Comparison of ENCODE assay signal across 17 cellular contexts in the genomic region with DNA sequence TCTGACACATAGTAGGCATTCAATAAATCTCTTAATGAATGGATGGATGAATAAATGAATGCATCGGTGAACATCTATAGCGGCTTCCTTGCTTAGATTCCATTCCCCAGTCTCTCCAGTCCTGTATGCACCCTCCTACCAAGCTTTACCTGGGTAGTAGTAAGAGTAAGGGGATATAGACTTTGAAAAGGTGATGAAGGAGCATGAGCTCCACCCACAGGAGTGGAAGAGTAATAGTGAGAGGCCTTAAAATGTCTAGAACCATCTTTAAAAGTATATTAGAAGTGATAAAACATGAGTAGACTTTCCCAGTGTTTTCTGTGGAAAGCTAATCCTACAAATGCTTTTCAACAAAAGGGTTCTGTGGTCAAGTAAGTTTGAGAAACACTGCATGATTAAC. TPM values are rescaled to one million over a fixed set of nuclear protein-coding genes. Genes with fewer than 3 reads are reported as not detected.
DNase-seq lines count a peak whose midpoint lies in the region; ATAC-seq and TF ChIP-seq lines count a peak whose summit lies in the region.
"Had no signal": no experiment of that assay in that cellular context is flagged by ENCODE, and none has a peak within 500 bp of the region (broad histone marks: within the 10 kb centered on the region; RNA-seq: fewer than 3 reads in every experiment).

No MANE protein-coding gene starts in this region.

- H3K36me3 ChIP-seq in mammary epithelial cell (ENCODE audit: insufficient read depth, low read length) (no peaks in the 10 kb centered on the region), hepatocyte (replicated peaks; ENCODE audit: insufficient read depth, low read depth) (no peaks in the 10 kb centered on the region)
- H3K36me3 ChIP-seq: left lung, right lobe of liver, vagina had no signal

- H3K4me3 ChIP-seq in mammary epithelial cell (replicated peaks in 1 of 3; ENCODE audit: insufficient read depth in 1 of 3, low read depth in 2 of 3, low read length in 3 of 3): no peak overlapping the region
- no peak overlapping the region for H3K4me3 ChIP-seq in hepatocyte
- H3K4me3 ChIP-seq: left lung, right lobe of liver, vagina had no signal

- BruUV-seq in MCF 10A (replicated peaks; lab: Mats Ljungman, UMichigan) (no TSS peak), mammary epithelial cell (replicated peaks; lab: Mats Ljungman, UMichigan) (no TSS peak)

- no peaks in the 10 kb centered on the region for H3K36me3 Mint-ChIP-seq in MCF 10A (ENCODE audit: insufficient read depth, unreplicated experiment)
- no peaks in the 10 kb centered on the region for H3K36me3 Mint-ChIP-seq in type B pancreatic cell

- H2AFZ ChIP-seq in mammary epithelial cell (ENCODE audit: low read depth, low read length) (no peak overlapping the region), hepatocyte (no peak overlapping the region)

- in situ Hi-C loops in mammary epithelial cell (cut with MboI; ENCODE audit: low sequenced_read_pairs in 2 of 2): no loop called here

- CTCF ChIA-PET in MCF 10A (lab: Yijun Ruan, JAX) (interaction anchor here (0.6 to 3.7 kb wide), 13 partner anchors 10 to 323 kb away, joined by 3 to 32 read pairs (median 4); no protein-coding TSS in a partner anchor), mammary epithelial cell (lab: Charles Lee; ENCODE audit: low non-redundant PET) (interaction anchor here (0.6 kb wide), 2 partner anchors 182 to 994 kb away, joined by 3 to 8 read pairs; no protein-coding TSS in a partner anchor), HEK293T (lab: Yijun Ruan, JAX) (interaction anchor here (0.5 to 3.0 kb wide), 22 partner anchors 35 to 798 kb away, joined by 3 to 46 read pairs (median 4); no protein-coding TSS in a partner anchor)

- H3K9ac ChIP-seq in mammary epithelial cell (ENCODE audit: insufficient read depth, low read length): no peak overlapping the region

- H3K9me3 Mint-ChIP-seq in MCF 10A (ENCODE audit: unreplicated experiment): no peaks in the 10 kb centered on the region
- no peaks in the 10 kb centered on the region for H3K9me3 Mint-ChIP-seq in type B pancreatic cell
- H3K9me3 Mint-ChIP-seq: activated T-helper 1 cell treated with anti-CD3 and anti-CD28 coated beads, Interleukin-12 subunit alpha, Interleukin-12 subunit beta, Interleukin-2, Interleukin-4 antibody, amounts not matched to agents 30 ng/mL and 10 ng/mL and 1 ng/mL, durations not matched to agents 14 hours and 24 hours and 36 hours; CD4-positive, alpha-beta T cell had no signal

- H3K9me2 ChIP-seq in hepatocyte (replicated peaks; ENCODE audit: insufficient read depth): no peaks in the 10 kb centered on the region

- H3K27ac Mint-ChIP-seq in MCF 10A (ENCODE audit: low read depth, unreplicated experiment) (no peak overlapping the region), type B pancreatic cell (no peak overlapping the region)
- H3K27ac Mint-ChIP-seq: activated CD8-positive, alpha-beta T cell treated with anti-CD3 and anti-CD28 coated beads, Interleukin-2, amount 10 ng/mL, durations not matched to agents 7 days and 5 days; activated T-helper 1 cell treated with anti-CD3 and anti-CD28 coated beads, Interleukin-12 subunit alpha, Interleukin-12 subunit beta, Interleukin-2, Interleukin-4 antibody, amounts not matched to agents 30 ng/mL and 10 ng/mL and 1 ng/mL, durations not matched to agents 14 hours and 24 hours and 36 hours; CD4-positive, alpha-beta T cell had no signal

- H3K27me3 ChIP-seq in mammary epithelial cell (ENCODE audit: insufficient read depth, low read length): no peaks in the 10 kb centered on the region
- H3K27me3 ChIP-seq in hepatocyte: no peaks in the 10 kb centered on the region
- H3K27me3 ChIP-seq: left lung, right lobe of liver, vagina had no signal

- TF ChIP-seq CTCF in MCF 10A (IDR thresholded peaks at IDR 0.05; ENCODE audit: unreplicated experiment) (peak; percentile 19), mammary epithelial cell (conservative IDR thresholded peaks at IDR 0.05 in 1 of 2, IDR thresholded peaks at IDR 0.05 in 1 of 2; ENCODE audit: extremely low read depth in 1 of 2, insufficient read depth in 1 of 2, low read depth in 1 of 2, low read length in 2 of 2) (peak in 1 of 2 donors; percentile 29), hepatocyte (IDR thresholded peaks at IDR 0.05; ENCODE audit: poor library complexity) (peak; percentile 35), type B pancreatic cell (conservative IDR thresholded peaks at IDR 0.05) (peak; percentile 48)

- dilution Hi-C loops in mammary epithelial cell (cut with HindIII; ENCODE audit: low sequenced_read_pairs): loop anchor here (5.0 kb wide), 1 partner anchor 49 kb away; no protein-coding TSS in a partner anchor

- no peak for ATAC-seq in GM18873 (IDR thresholded peaks at IDR 0.05; ENCODE audit: low FRiP score, unreplicated experiment)
- ATAC-seq: activated CD8-positive, alpha-beta T cell treated with anti-CD3 and anti-CD28 coated beads, Interleukin-2, amount 10 ng/mL, durations not matched to agents 7 days and 5 days; left lung had no signal

- H4K20me1 ChIP-seq in mammary epithelial cell (ENCODE audit: insufficient read depth, low read length): no peaks in the 10 kb centered on the region
- no peaks in the 10 kb centered on the region for H4K20me1 ChIP-seq in hepatocyte (ENCODE audit: insufficient read depth, poor library complexity, severe bottlenecking)

- WGBS in mammary epithelial cell (ENCODE audit: low coverage, missing lambda C conversion rate): 87% methylated on average over 2 of the region's 2 CpGs
- 57% methylated on average over 2 of the region's 2 CpGs for WGBS in hepatocyte (ENCODE audit: low lambda C conversion rate, missing lambda C conversion rate)

- POLR2A ChIA-PET in MCF 10A (lab: Yijun Ruan, JAX): no interaction called here
- POLR2A ChIA-PET in HEK293T (lab: Yijun Ruan, JAX): interaction anchor here (1.0 kb wide), 1 partner anchor 20 kb away, joined by 4 read pairs; no protein-coding TSS in a partner anchor

- DNase-seq in MCF 10A (ENCODE audit: unreplicated experiment) (peak; percentile 24), mammary epithelial cell (no peak), NCI-H69 (lab: John Stamatoyannopoulos, UW) (peak; percentile 8), hepatocyte (ENCODE audit: low spot score) (peak; percentile 16), type B pancreatic cell (ENCODE audit: extremely low spot score, unreplicated experiment) (no peak), HEK293T (ENCODE audit: extremely low spot score) (no peak)
- DNase-seq in activated CD8-positive, alpha-beta memory T cell treated with anti-CD3 and anti-CD28 coated beads for 24 hours: no peak
- DNase-seq: activated CD8-positive, alpha-beta T cell treated with anti-CD3 and anti-CD28 coated beads, Interleukin-2, amount 10 ng/mL, durations not matched to agents 7 days and 5 days; CD4-positive, alpha-beta T cell; IMR-90; left lung; nucleus accumbens; right lobe of liver; T-helper 1 cell had no signal

- no peaks in the 10 kb centered on the region for H3K79me2 ChIP-seq in mammary epithelial cell (ENCODE audit: insufficient read depth, low read length)
- H3K79me2 ChIP-seq in hepatocyte: no peaks in the 10 kb centered on the region

- no peak overlapping the region for H3K27ac ChIP-seq in mammary epithelial cell (ENCODE audit: insufficient read depth, low read depth, low read length)
- H3K27ac ChIP-seq in hepatocyte: no peak overlapping the region
- H3K27ac ChIP-seq: left lung, right lobe of liver, vagina had no signal

- H3K27me3 Mint-ChIP-seq in MCF 10A (ENCODE audit: insufficient read depth, unreplicated experiment) (peaks cover 20% of the 10 kb centered on the region), type B pancreatic cell (peaks cover 4% of the 10 kb centered on the region)
- H3K27me3 Mint-ChIP-seq: CD4-positive, alpha-beta T cell had no signal

- H3K4me3 Mint-ChIP-seq in MCF 10A (ENCODE audit: unreplicated experiment) (no peak overlapping the region), type B pancreatic cell (no peak overlapping the region)
- H3K4me3 Mint-ChIP-seq: activated CD8-positive, alpha-beta T cell treated with anti-CD3 and anti-CD28 coated beads, Interleukin-2, amount 10 ng/mL, durations not matched to agents 7 days and 5 days; activated T-helper 1 cell treated with anti-CD3 and anti-CD28 coated beads, Interleukin-12 subunit alpha, Interleukin-12 subunit beta, Interleukin-2, Interleukin-4 antibody, amounts not matched to agents 30 ng/mL and 10 ng/mL and 1 ng/mL, durations not matched to agents 14 hours and 24 hours and 36 hours; CD4-positive, alpha-beta T cell had no signal

- H3K4me1 ChIP-seq in mammary epithelial cell (ENCODE audit: insufficient read depth, low read length) (no peaks in the 10 kb centered on the region), hepatocyte (ENCODE audit: insufficient read depth) (no peaks in the 10 kb centered on the region)
- H3K4me1 ChIP-seq: left lung, right lobe of liver, vagina had no signal

- intact Hi-C loops in MCF 10A (cut with micrococcal nuclease): loop anchor here (1.0 to 10.0 kb wide), 3 partner anchors 124 to 229 kb away; no protein-coding TSS in a partner anchor
- intact Hi-C loops in mammary epithelial cell (cut with micrococcal nuclease): loop anchor here (1.0 to 10.0 kb wide), 3 partner anchors 62 to 326 kb away; no protein-coding TSS in a partner anchor

- H3K4me2 ChIP-seq in mammary epithelial cell (ENCODE audit: insufficient read depth, low read depth, low read length): no peak overlapping the region
- H3K4me2 ChIP-seq in hepatocyte: no peak overlapping the region

- H3K4me1 Mint-ChIP-seq in MCF 10A (ENCODE audit: insufficient read depth, unreplicated experiment): no peaks in the 10 kb centered on the region
- H3K4me1 Mint-ChIP-seq in type B pancreatic cell (ENCODE audit: unreplicated experiment): peaks cover 5% of the 10 kb centered on the region

- H3K9me3 ChIP-seq in mammary epithelial cell (replicated peaks; ENCODE audit: insufficient read depth, low read length): no peaks in the 10 kb centered on the region
- H3K9me3 ChIP-seq in hepatocyte (ENCODE audit: low read depth): no peaks in the 10 kb centered on the region
- H3K9me3 ChIP-seq: left lung, right lobe of liver, vagina had no signal

TF ChIP-seq in HEK293T, 16 proteins besides CTCF, POLR2A, EP300 and RAD21:
- TF ChIP-seq FOXK2 (IDR thresholded peaks at IDR 0.05): no peak
- TF ChIP-seq ZNF384 (IDR thresholded peaks at IDR 0.05): no peak
- no peak for TF ChIP-seq NFRKB (IDR thresholded peaks at IDR 0.05)
- no peak for TF ChIP-seq SP1 (IDR thresholded peaks at IDR 0.05)
TF ChIP-seq in HEK293T: peak in this region for 0.

RNA-seq across cellular contexts. Expression of a gene that starts 35.5 kb away (rescaled TPM):
- total RNA-seq in MCF 10A (2022): 0.32 and 0.37 TPM in 2 replicates
- total RNA-seq in mammary epithelial cell: under 1 TPM in 1 of 2 donors, not detected in 1; 0.33 TPM
- polyA plus RNA-seq in mammary epithelial cell: 0.05 TPM
- polyA minus RNA-seq in mammary epithelial cell: not detected
- 860 and 874 TPM in 2 replicates for total RNA-seq in hepatocyte
- 618 and 789 TPM in 2 replicates for polyA plus RNA-seq in hepatocyte
- total RNA-seq in type B pancreatic cell (ENCODE audit: low replicate concordance): 192 and 628 TPM in 2 replicates
- total RNA-seq: IMR-90 had no signal
- polyA plus RNA-seq: IMR-90 had no signal

Comparison
In these comparisons a context has a peak if more than half of its experiments do, and no peak if none do; other contexts are left out.
1. DNase-seq: peak in MCF 10A (single experiment), NCI-H69 (single experiment) and hepatocyte (single experiment); none in mammary epithelial cell (single experiment), type B pancreatic cell (single experiment), activated CD8-positive, alpha-beta memory T cell treated with anti-CD3 and anti-CD28 coated beads for 24 hours (single experiment) and HEK293T (single experiment).
2. RNA of a gene that starts 35.5 kb away (total RNA-seq): 860 to 874 TPM in hepatocyte and 192 to 628 TPM in type B pancreatic cell; 0.32 to 0.37 TPM in MCF 10A and 0.33 TPM in mammary epithelial cell; every median in the first group is over 100 times any median in the second.